Comparison of ENCODE assay signal across 8 cellular contexts in the genomic region with DNA sequence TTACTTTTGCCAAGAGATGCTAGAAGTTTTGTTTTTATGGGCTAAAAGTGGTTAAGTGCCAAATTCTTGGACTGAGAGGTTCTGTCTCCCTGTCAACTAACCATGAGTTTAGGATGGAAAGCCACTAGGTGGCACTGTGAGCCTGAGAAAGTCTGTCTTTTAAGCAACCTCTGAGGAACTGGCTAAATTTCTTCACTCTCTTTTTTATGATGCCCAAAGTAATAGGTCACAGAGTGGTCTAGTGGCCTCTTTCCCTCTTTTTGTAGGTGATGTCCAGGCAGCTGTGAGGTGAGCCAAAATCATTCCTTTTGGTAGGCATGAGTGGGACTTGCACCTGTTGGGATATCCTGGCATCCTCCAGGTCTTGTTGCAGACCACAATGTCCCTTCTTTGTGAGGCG. TPM values are rescaled to one million over a fixed set of nuclear protein-coding genes. Genes with fewer than 3 reads are reported as not detected.
A peak's percentile ranks its signal among the peaks of the same experiment; 100 is the strongest.
DNase-seq lines count a peak whose midpoint lies in the region; ATAC-seq lines count a peak whose summit lies in the region.

No MANE protein-coding gene starts in this region.

- DNase-seq in ELF-1 (ENCODE audit: low read depth, low spot score) (peak; percentile 67), NCI-H524 (lab: John Stamatoyannopoulos, UW) (peak; percentile 74 to 81), dermis microvascular lymphatic vessel endothelial cell (ENCODE audit: low read depth in 2 of 2) (peak; percentile 70 to 83), lung microvascular endothelial cell (ENCODE audit: low read depth in 2 of 2) (peak; percentile 86 to 87), NK-92 (lab: John Stamatoyannopoulos, UW; ENCODE audit: unreplicated experiment) (no peak)
- DNase-seq in activated CD4-positive, alpha-beta T cell treated with anti-CD3 and anti-CD28 coated beads, Interleukin-2, amount 50 U/mL, for 24 hours (ENCODE audit: low read depth in 1 of 2, low spot score in 1 of 2) = peak; percentile 21 to 69
- peak; percentile 21 for DNase-seq in stimulated activated CD8-positive, alpha-beta memory T cell treated with anti-CD3 and anti-CD28 coated beads, Interleukin-15, amount 100 ng/mL, for 24 hours (ENCODE audit: low read depth)

- ATAC-seq in HG03159 (IDR thresholded peaks at IDR 0.05; ENCODE audit: unreplicated experiment) = peak; percentile 57

RNA-seq across cellular contexts. Expression of a gene that starts 56.8 kb away (rescaled TPM):
- 139 and 165 TPM in 2 replicates for total RNA-seq in dermis microvascular lymphatic vessel endothelial cell
- 105 and 150 TPM in 2 replicates for total RNA-seq in lung microvascular endothelial cell
